ENCODE assay signal across 8 cellular contexts in genomic region chr11:64744544-64745218, GRCh38. TPM values are rescaled to one million over a fixed set of nuclear protein-coding genes. Genes with fewer than 3 reads are reported as not detected.
DNase-seq lines count a peak whose midpoint lies in the region; ATAC-seq and TF ChIP-seq lines count a peak whose summit lies in the region.

No MANE protein-coding gene starts in this region.

- no peak for TF ChIP-seq RAD21 in liver (IDR thresholded peaks at IDR 0.05)

- H3K27ac ChIP-seq in angular gyrus (ENCODE audit: low read depth, low read length), result peak overlapping the region; percentile 83
- peak overlapping the region; percentile 87 to 88 for H3K27ac ChIP-seq in liver (ENCODE audit: low read depth in 1 of 2, low read length in 2 of 2)
- H3K27ac ChIP-seq in tibial artery, result peak overlapping the region; percentile 92 to 97

- peaks cover 34% of the 10 kb centered on the region for H3K4me1 Mint-ChIP-seq in activated T-cell treated with anti-CD3 and anti-CD28 coated beads, Interleukin-2, amount 50 U/mL, for 4 hours (ENCODE audit: low read depth)

- H3K9me3 ChIP-seq in liver (ENCODE audit: control insufficient read depth in 4 of 4, low read length in 3 of 4) (no peaks in the 10 kb centered on the region), tibial artery (no peaks in the 10 kb centered on the region)

- intact Hi-C loops in tibial artery (cut with DNase I; ENCODE audit: low total_unique reads), result no loop called here

- H3K4me3 ChIP-seq in liver (ENCODE audit: low read depth in 1 of 3, low read length in 3 of 3) (peak overlapping the region in 2 of 3 donors; percentile 41 to 64), tibial artery (peak overlapping the region; percentile 79 to 87)

- no peaks in the 10 kb centered on the region for H3K27me3 Mint-ChIP-seq in activated T-cell treated with anti-CD3 and anti-CD28 coated beads, Interleukin-2, amount 50 U/mL, for 4 hours (ENCODE audit: low read depth)

- H3K4me1 ChIP-seq in liver (ENCODE audit: control insufficient read depth in 4 of 4, insufficient read depth in 4 of 4, low read length in 3 of 4) (peaks cover 15 to 30% (median 24%) of the 10 kb centered on the region in 4 donors), tibial artery (peaks cover 0 to 53% (median 36%) of the 10 kb centered on the region in 4 donors)

- ATAC-seq in activated T-cell treated with anti-CD3 and anti-CD28 coated beads, Interleukin-2, amount 50 U/mL, for 4 hours, result peak in 1 of 2 donors; percentile 1
- ATAC-seq in HG03571 (IDR thresholded peaks at IDR 0.05; ENCODE audit: unreplicated experiment), result no peak

- H3K9ac ChIP-seq in liver (ENCODE audit: low read depth in 1 of 2, low read length in 2 of 2), result peak overlapping the region; percentile 20 to 64

- no peak for TF ChIP-seq CTCF in liver (IDR thresholded peaks at IDR 0.05; ENCODE audit: low read depth, low read length, missing input control)
- TF ChIP-seq CTCF in tibial artery (IDR thresholded peaks at IDR 0.05), result no peak

- DNase-seq in activated T-cell treated with anti-CD3 and anti-CD28 coated beads, Interleukin-2, amount 50 U/mL, for 4 hours, result no peak
- DNase-seq in activated T-cell treated with anti-CD3 and anti-CD28 coated beads, Interleukin-2, amount 50 U/mL, for 1 hour, result no peak
- no peak for DNase-seq in tibial artery
- DNase-seq in SW480 (ENCODE audit: low spot score), result no peak
- DNase-seq in NCI-H2029 (lab: John Stamatoyannopoulos, UW), result no peak

- H3K4me3 Mint-ChIP-seq in activated T-cell treated with anti-CD3 and anti-CD28 coated beads, Interleukin-2, amount 50 U/mL, for 4 hours, result peak overlapping the region; percentile 88

- no peaks in the 10 kb centered on the region for H3K36me3 ChIP-seq in liver (ENCODE audit: control insufficient read depth in 4 of 4, insufficient read depth in 3 of 4, low read depth in 1 of 4, low read length in 3 of 4)
- peaks cover 1 to 7% (median 5%) of the 10 kb centered on the region in 3 donors for H3K36me3 ChIP-seq in tibial artery

- no peaks in the 10 kb centered on the region for H3K27me3 ChIP-seq in liver (ENCODE audit: control insufficient read depth in 4 of 4, insufficient read depth in 4 of 4, low read length in 3 of 4)
- H3K27me3 ChIP-seq in tibial artery, result no peaks in the 10 kb centered on the region

- peaks cover 6% of the 10 kb centered on the region for H3K36me3 Mint-ChIP-seq in activated T-cell treated with anti-CD3 and anti-CD28 coated beads, Interleukin-2, amount 50 U/mL, for 4 hours (ENCODE audit: insufficient read depth)

- 3% methylated on average over 92 of the region's 92 CpGs for WGBS in liver

- no peaks in the 10 kb centered on the region for H3K9me3 Mint-ChIP-seq in activated T-cell treated with anti-CD3 and anti-CD28 coated beads, Interleukin-2, amount 50 U/mL, for 4 hours

TF ChIP-seq in liver, 16 proteins besides CTCF, POLR2A, EP300 and RAD21:
- TF ChIP-seq SP1 (IDR thresholded peaks at IDR 0.05) (no peak), HNF4A (conservative IDR thresholded peaks at IDR 0.05) (no peak)

RNA-seq across cellular contexts. Expression of gene RASGRP2, which starts 0.7 kb away (rescaled TPM):
- 1 to 10 TPM; 2.6 to 3.7 (median 2.9) TPM for total RNA-seq in activated T-cell treated with anti-CD3 and anti-CD28 coated beads, Interleukin-2, amount 50 U/mL, for 4 hours
- total RNA-seq in liver, result 10 to 100 TPM; 12.1 to 14.9 TPM
- polyA plus RNA-seq in liver, result 1 to 10 TPM; 2.7 to 5.2 TPM

RNA-seq across cellular contexts. Expression of gene PYGM, which starts 15.1 kb away (rescaled TPM):
- total RNA-seq in activated T-cell treated with anti-CD3 and anti-CD28 coated beads, Interleukin-2, amount 50 U/mL, for 4 hours, result 1 to 10 TPM; 1.7 to 2.7 (median 2.1) TPM
- total RNA-seq in liver, result 1 to 10 TPM in 1 of 2 donors, under 1 TPM in 1; 0.23 to 1.3 TPM
- polyA plus RNA-seq in liver, result under 1 TPM; 0.26 to 0.32 TPM

RNA-seq across cellular contexts. Expression of gene NRXN2, which starts 21.7 kb away (rescaled TPM):
- total RNA-seq in activated T-cell treated with anti-CD3 and anti-CD28 coated beads, Interleukin-2, amount 50 U/mL, for 4 hours, result 1 to 10 TPM in 1 of 3 donors, under 1 TPM in 2; 0.16 to 1.0 (median 0.71) TPM
- total RNA-seq in liver, result under 1 TPM; 0.17 to 0.79 TPM
- polyA plus RNA-seq in liver, result 1 to 10 TPM; 2.1 to 2.8 TPM

RNA-seq across cellular contexts. Expression of gene SF1, which starts 33.7 kb away (rescaled TPM):
- total RNA-seq in activated T-cell treated with anti-CD3 and anti-CD28 coated beads, Interleukin-2, amount 50 U/mL, for 4 hours, result 100 to 1,000 TPM; 549 to 586 (median 553) TPM
- 100 to 1,000 TPM in 1 of 2 donors, 10 to 100 TPM in 1; 46.2 to 135 TPM for total RNA-seq in liver
- 10 to 100 TPM; 44.9 to 54.0 TPM for polyA plus RNA-seq in liver

RNA-seq across cellular contexts. Expression of gene MAP4K2, which starts 58.3 kb away (rescaled TPM):
- total RNA-seq in activated T-cell treated with anti-CD3 and anti-CD28 coated beads, Interleukin-2, amount 50 U/mL, for 4 hours, result 10 to 100 TPM; 42.2 to 51.5 (median 43.7) TPM
- 1 to 10 TPM; 4.6 to 6.9 TPM for total RNA-seq in liver
- 1 to 10 TPM; 2.1 to 2.3 TPM for polyA plus RNA-seq in liver
